1 cellular context compared by ENCODE assay signal in the genomic region with DNA sequence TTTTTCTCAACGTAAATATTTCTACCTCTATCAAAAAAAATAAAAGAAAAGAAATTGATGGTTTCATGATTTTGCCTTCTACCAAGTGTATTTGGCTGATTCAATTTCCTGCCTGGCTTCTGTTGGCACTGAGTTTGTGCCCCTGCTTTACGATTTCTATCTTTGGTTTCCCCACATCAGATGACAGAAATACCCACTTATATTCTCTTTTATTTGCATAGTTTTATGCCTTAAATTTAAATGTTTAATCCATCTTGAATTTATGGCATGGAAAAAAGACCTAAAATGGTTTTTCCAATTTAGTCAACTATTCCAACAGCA.
TF ChIP-seq lines count a peak whose summit lies in the region.

No MANE protein-coding gene starts in this region.

TF ChIP-seq in GM23338, 12 proteins besides CTCF, POLR2A, EP300 and RAD21 (continued from another document):
- TF ChIP-seq ZNF462 (CRISPR knock-in tag; IDR thresholded peaks at IDR 0.05) (no peak), ZNF114 (CRISPR knock-in tag; IDR thresholded peaks at IDR 0.05) (no peak), POLR2AphosphoS5 (IDR thresholded peaks at IDR 0.05; ENCODE audit: low read depth) (no peak), EZH2 (IDR thresholded peaks at IDR 0.05; ENCODE audit: low read depth, unreplicated experiment) (no peak), NANOG (IDR thresholded peaks at IDR 0.05; ENCODE audit: borderline replicate concordance) (no peak), JUNB (IDR thresholded peaks at IDR 0.05; ENCODE audit: unreplicated experiment) (no peak), ZNF331 (CRISPR knock-in tag; IDR thresholded peaks at IDR 0.05; ENCODE audit: low read depth) (no peak), STAT1 (IDR thresholded peaks at IDR 0.05; ENCODE audit: unreplicated experiment) (no peak)
- TF ChIP-seq, protein P1, sequence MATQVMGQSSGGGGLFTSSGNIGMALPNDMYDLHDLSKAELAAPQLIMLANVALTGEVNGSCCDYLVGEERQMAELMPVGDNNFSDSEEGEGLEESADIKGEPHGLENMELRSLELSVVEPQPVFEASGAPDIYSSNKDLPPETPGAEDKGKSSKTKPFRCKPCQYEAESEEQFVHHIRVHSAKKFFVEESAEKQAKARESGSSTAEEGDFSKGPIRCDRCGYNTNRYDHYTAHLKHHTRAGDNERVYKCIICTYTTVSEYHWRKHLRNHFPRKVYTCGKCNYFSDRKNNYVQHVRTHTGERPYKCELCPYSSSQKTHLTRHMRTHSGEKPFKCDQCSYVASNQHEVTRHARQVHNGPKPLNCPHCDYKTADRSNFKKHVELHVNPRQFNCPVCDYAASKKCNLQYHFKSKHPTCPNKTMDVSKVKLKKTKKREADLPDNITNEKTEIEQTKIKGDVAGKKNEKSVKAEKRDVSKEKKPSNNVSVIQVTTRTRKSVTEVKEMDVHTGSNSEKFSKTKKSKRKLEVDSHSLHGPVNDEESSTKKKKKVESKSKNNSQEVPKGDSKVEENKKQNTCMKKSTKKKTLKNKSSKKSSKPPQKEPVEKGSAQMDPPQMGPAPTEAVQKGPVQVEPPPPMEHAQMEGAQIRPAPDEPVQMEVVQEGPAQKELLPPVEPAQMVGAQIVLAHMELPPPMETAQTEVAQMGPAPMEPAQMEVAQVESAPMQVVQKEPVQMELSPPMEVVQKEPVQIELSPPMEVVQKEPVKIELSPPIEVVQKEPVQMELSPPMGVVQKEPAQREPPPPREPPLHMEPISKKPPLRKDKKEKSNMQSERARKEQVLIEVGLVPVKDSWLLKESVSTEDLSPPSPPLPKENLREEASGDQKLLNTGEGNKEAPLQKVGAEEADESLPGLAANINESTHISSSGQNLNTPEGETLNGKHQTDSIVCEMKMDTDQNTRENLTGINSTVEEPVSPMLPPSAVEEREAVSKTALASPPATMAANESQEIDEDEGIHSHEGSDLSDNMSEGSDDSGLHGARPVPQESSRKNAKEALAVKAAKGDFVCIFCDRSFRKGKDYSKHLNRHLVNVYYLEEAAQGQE (IDR thresholded peaks at IDR 0.05; ENCODE audit: unreplicated experiment) = no peak
- TF ChIP-seq, protein P2, sequence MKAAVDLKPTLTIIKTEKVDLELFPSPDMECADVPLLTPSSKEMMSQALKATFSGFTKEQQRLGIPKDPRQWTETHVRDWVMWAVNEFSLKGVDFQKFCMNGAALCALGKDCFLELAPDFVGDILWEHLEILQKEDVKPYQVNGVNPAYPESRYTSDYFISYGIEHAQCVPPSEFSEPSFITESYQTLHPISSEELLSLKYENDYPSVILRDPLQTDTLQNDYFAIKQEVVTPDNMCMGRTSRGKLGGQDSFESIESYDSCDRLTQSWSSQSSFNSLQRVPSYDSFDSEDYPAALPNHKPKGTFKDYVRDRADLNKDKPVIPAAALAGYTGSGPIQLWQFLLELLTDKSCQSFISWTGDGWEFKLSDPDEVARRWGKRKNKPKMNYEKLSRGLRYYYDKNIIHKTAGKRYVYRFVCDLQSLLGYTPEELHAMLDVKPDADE (IDR thresholded peaks at IDR 0.05) = no peak
